In genomic region chrX:154446430-154446829, GRCh38 we compare ENCODE assay signal across 24 cellular contexts. TPM values are rescaled to one million over a fixed set of nuclear protein-coding genes. Genes with fewer than 3 reads are reported as not detected.
DNase-seq lines count a peak whose midpoint lies in the region; ATAC-seq, FAIRE-seq and TF ChIP-seq lines count a peak whose summit lies in the region.
"Had no signal": no experiment of that assay in that cellular context is flagged by ENCODE, and none has a peak within 500 bp of the region (broad histone marks: within the 10 kb centered on the region; RNA-seq: fewer than 3 reads in every experiment).

No MANE protein-coding gene starts in this region.

- no peak for ATAC-seq in activated naive CD4-positive, alpha-beta T cell treated with anti-CD3 and anti-CD28 coated beads, Interleukin-2, amount 50 U/mL, for 72 hours
- no peak for ATAC-seq in activated T-helper 17 cell treated with anti-CD3 and anti-CD28 coated beads, Interleukin-2, amount 50 U/mL, for 72 hours (replicated peaks)
- ATAC-seq: HepG2 had no signal

- no peak for DNase-seq in activated naive CD4-positive, alpha-beta T cell treated with anti-CD3 and anti-CD28 coated beads, Interleukin-2, amount 50 U/mL, for 72 hours (ENCODE audit: low spot score in 2 of 2)
- DNase-seq in activated naive CD4-positive, alpha-beta T cell treated with Interleukin-2 at 50 U/mL for 16 hours: no peak
- DNase-seq in kidney: peak; percentile 55
- no peak for DNase-seq in Ammon's horn (ENCODE audit: low spot score)
- DNase-seq in stimulated activated CD4-positive, alpha-beta T cell treated with anti-CD3 and anti-CD28 coated beads, Interleukin-4, amount 100 ng/mL, for 24 hours: no peak
- no peak for DNase-seq in MM.1S
- DNase-seq: CD4-positive, CD25-positive, alpha-beta regulatory T cell; COR-L47; DMS153; GM23248; KG1; NCI-H1105; NCI-H1694; NCI-H2081; NCI-H2171 treated with DMSO at 0.1 percent for 48 hours; NCI-H524 treated with DMSO at 0.1 percent for 48 hours; NCI-H82; Peyer's patch had no signal

- peaks cover 0 to 6% of the 10 kb centered on the region in 2 donors for H3K36me3 Mint-ChIP-seq in activated naive CD4-positive, alpha-beta T cell treated with anti-CD3 and anti-CD28 coated beads, Interleukin-2, amount 50 U/mL, for 72 hours
- H3K36me3 Mint-ChIP-seq in activated T-helper 17 cell treated with anti-CD3 and anti-CD28 coated beads, Interleukin-2, amount 50 U/mL, for 72 hours (ENCODE audit: low read depth): peaks cover 58% of the 10 kb centered on the region

- H3K9me3 Mint-ChIP-seq in activated naive CD4-positive, alpha-beta T cell treated with anti-CD3 and anti-CD28 coated beads, Interleukin-2, amount 50 U/mL, for 72 hours: no peaks in the 10 kb centered on the region
- no peaks in the 10 kb centered on the region for H3K9me3 Mint-ChIP-seq in activated T-helper 17 cell treated with anti-CD3 and anti-CD28 coated beads, Interleukin-2, amount 50 U/mL, for 72 hours
- H3K9me3 Mint-ChIP-seq: CD4-positive, CD25-positive, alpha-beta regulatory T cell had no signal

- H3K4me3 ChIP-seq in kidney (ENCODE audit: low read length in 2 of 2) (no peak overlapping the region), MM.1S (ENCODE audit: low read length) (no peak overlapping the region)
- H3K4me3 ChIP-seq: GM23248, HAP-1, Peyer's patch, SJSA1 had no signal

- no peaks in the 10 kb centered on the region for H3K9me3 ChIP-seq in kidney (ENCODE audit: control insufficient read depth in 1 of 2, low read length in 2 of 2)
- H3K9me3 ChIP-seq in MM.1S (replicated peaks; ENCODE audit: insufficient read depth, low read length): no peaks in the 10 kb centered on the region
- H3K9me3 ChIP-seq: HAP-1, Peyer's patch, SJSA1 had no signal

- H3K36me3 ChIP-seq in kidney (ENCODE audit: control insufficient read depth in 1 of 2, insufficient read depth in 2 of 2, low read length in 2 of 2): peaks cover 6 to 11% of the 10 kb centered on the region in 2 donors
- H3K36me3 ChIP-seq in MM.1S (replicated peaks; ENCODE audit: insufficient read depth, low read length): no peaks in the 10 kb centered on the region

- H4K20me1 ChIP-seq in MM.1S (ENCODE audit: insufficient read depth, low read length): no peaks in the 10 kb centered on the region

- no peak overlapping the region for H2AFZ ChIP-seq in MM.1S (ENCODE audit: low read length)
- H2AFZ ChIP-seq: GM23248 had no signal

- H3K4me1 ChIP-seq in kidney (ENCODE audit: control insufficient read depth in 1 of 2, insufficient read depth in 1 of 2, low read depth in 1 of 2, low read length in 2 of 2) (peaks cover 0 to 10% of the 10 kb centered on the region in 2 donors), MM.1S (ENCODE audit: low read length) (no peaks in the 10 kb centered on the region)

- H3K9me2 ChIP-seq in MM.1S (replicated peaks; ENCODE audit: insufficient read depth, low read length): no peaks in the 10 kb centered on the region

- intact Hi-C loops in kidney (cut with DNase I): no loop called here

- no peaks in the 10 kb centered on the region for H3K27me3 ChIP-seq in MM.1S (replicated peaks; ENCODE audit: insufficient read depth, low read length)
- H3K27me3 ChIP-seq: Peyer's patch, SJSA1 had no signal

- TF ChIP-seq CTCF in kidney (IDR thresholded peaks at IDR 0.05; ENCODE audit: borderline replicate concordance, extremely low read depth, insufficient read depth): no peak
- no peak for TF ChIP-seq CTCF in MM.1S (IDR thresholded peaks at IDR 0.05; ENCODE audit: low read length)

- no peak overlapping the region for H3K4me2 ChIP-seq in MM.1S (ENCODE audit: low read depth, low read length)

- H3K27ac ChIP-seq in kidney (ENCODE audit: low read depth in 2 of 2, low read length in 2 of 2): no peak overlapping the region
- H3K27ac ChIP-seq in MM.1S (ENCODE audit: low read length): no peak overlapping the region
- H3K27ac ChIP-seq: GM23248, HL-60, Peyer's patch, SJSA1 had no signal

- peak overlapping the region; percentile 72 to 78 for H3K27ac Mint-ChIP-seq in activated naive CD4-positive, alpha-beta T cell treated with anti-CD3 and anti-CD28 coated beads, Interleukin-2, amount 50 U/mL, for 72 hours
- no peak overlapping the region for H3K27ac Mint-ChIP-seq in activated T-helper 17 cell treated with anti-CD3 and anti-CD28 coated beads, Interleukin-2, amount 50 U/mL, for 72 hours

- H3K9ac ChIP-seq in kidney (ENCODE audit: low read length in 2 of 2) (no peak overlapping the region), MM.1S (ENCODE audit: low read length) (no peak overlapping the region)
- H3K9ac ChIP-seq: GM23248 had no signal

- no peaks in the 10 kb centered on the region for H3K4me1 Mint-ChIP-seq in activated T-helper 17 cell treated with anti-CD3 and anti-CD28 coated beads, Interleukin-2, amount 50 U/mL, for 72 hours

- H3K4me3 Mint-ChIP-seq in activated T-helper 17 cell treated with anti-CD3 and anti-CD28 coated beads, Interleukin-2, amount 50 U/mL, for 72 hours: peak overlapping the region; percentile 21

- peaks cover 8% of the 10 kb centered on the region for H3F3A ChIP-seq in MM.1S (ENCODE audit: insufficient read depth, low read length)

- H3K79me2 ChIP-seq in MM.1S (ENCODE audit: low read length): peaks cover 20% of the 10 kb centered on the region

- no peak for FAIRE-seq in kidney (lab: Jason Lieb, UNC)
- FAIRE-seq: GM12891, HepG2 had no signal

- no peaks in the 10 kb centered on the region for H3K27me3 Mint-ChIP-seq in activated T-helper 17 cell treated with anti-CD3 and anti-CD28 coated beads, Interleukin-2, amount 50 U/mL, for 72 hours
- H3K27me3 Mint-ChIP-seq: CD4-positive, CD25-positive, alpha-beta regulatory T cell had no signal

RNA-seq across cellular contexts. Expression of gene FAM50A, which starts 2.5 kb away (rescaled TPM):
- 10 to 100 TPM; 53.0 to 68.5 TPM for total RNA-seq in activated naive CD4-positive, alpha-beta T cell treated with anti-CD3 and anti-CD28 coated beads, Interleukin-2, amount 50 U/mL, for 72 hours
- total RNA-seq in activated T-helper 17 cell treated with anti-CD3 and anti-CD28 coated beads, Interleukin-2, amount 50 U/mL, for 72 hours: 10 to 100 TPM; 49.3 to 71.4 TPM
- total RNA-seq in kidney: 46.0 TPM
- polyA plus RNA-seq in kidney (ENCODE audit: insufficient read depth, low read depth, low replicate concordance): 112 TPM

RNA-seq across cellular contexts. Expression of gene GDI1, which starts 9.5 kb away (rescaled TPM):
- 100 to 1,000 TPM in 1 of 2 donors, 10 to 100 TPM in 1; 96.4 to 213 TPM for total RNA-seq in activated naive CD4-positive, alpha-beta T cell treated with anti-CD3 and anti-CD28 coated beads, Interleukin-2, amount 50 U/mL, for 72 hours
- total RNA-seq in activated T-helper 17 cell treated with anti-CD3 and anti-CD28 coated beads, Interleukin-2, amount 50 U/mL, for 72 hours: 100 to 1,000 TPM; 120 to 165 TPM
- total RNA-seq in kidney: 116 TPM
- polyA plus RNA-seq in kidney (ENCODE audit: insufficient read depth, low read depth, low replicate concordance): 92.5 TPM

RNA-seq across cellular contexts. Expression of gene PLXNA3, which starts 11.7 kb away (rescaled TPM):
- total RNA-seq in activated naive CD4-positive, alpha-beta T cell treated with anti-CD3 and anti-CD28 coated beads, Interleukin-2, amount 50 U/mL, for 72 hours: 10 to 100 TPM; 37.2 to 40.4 TPM
- total RNA-seq in activated T-helper 17 cell treated with anti-CD3 and anti-CD28 coated beads, Interleukin-2, amount 50 U/mL, for 72 hours: 10 to 100 TPM; 63.2 to 67.8 TPM
- total RNA-seq in kidney: 40.5 TPM
- 4.9 TPM for polyA plus RNA-seq in kidney (ENCODE audit: insufficient read depth, low read depth, low replicate concordance)

RNA-seq across cellular contexts. Expression of gene ATP6AP1, which starts 18.0 kb away (rescaled TPM):
- total RNA-seq in activated naive CD4-positive, alpha-beta T cell treated with anti-CD3 and anti-CD28 coated beads, Interleukin-2, amount 50 U/mL, for 72 hours: 10 to 100 TPM; 26.9 to 44.5 TPM
- 10 to 100 TPM; 39.9 to 42.1 TPM for total RNA-seq in activated T-helper 17 cell treated with anti-CD3 and anti-CD28 coated beads, Interleukin-2, amount 50 U/mL, for 72 hours
- 121 TPM for total RNA-seq in kidney
- 205 TPM for polyA plus RNA-seq in kidney (ENCODE audit: insufficient read depth, low read depth, low replicate concordance)

RNA-seq across cellular contexts. Expression of gene LAGE3, which starts 32.7 kb away (rescaled TPM):
- total RNA-seq in activated naive CD4-positive, alpha-beta T cell treated with anti-CD3 and anti-CD28 coated beads, Interleukin-2, amount 50 U/mL, for 72 hours: 10 to 100 TPM; 44.9 to 46.0 TPM
- 10 to 100 TPM; 37.4 to 47.9 TPM for total RNA-seq in activated T-helper 17 cell treated with anti-CD3 and anti-CD28 coated beads, Interleukin-2, amount 50 U/mL, for 72 hours
- 10.0 TPM for total RNA-seq in kidney
- 29.0 TPM for polyA plus RNA-seq in kidney (ENCODE audit: insufficient read depth, low read depth, low replicate concordance)
